ENCODE assay signal across 16 cellular contexts in the genomic region with DNA sequence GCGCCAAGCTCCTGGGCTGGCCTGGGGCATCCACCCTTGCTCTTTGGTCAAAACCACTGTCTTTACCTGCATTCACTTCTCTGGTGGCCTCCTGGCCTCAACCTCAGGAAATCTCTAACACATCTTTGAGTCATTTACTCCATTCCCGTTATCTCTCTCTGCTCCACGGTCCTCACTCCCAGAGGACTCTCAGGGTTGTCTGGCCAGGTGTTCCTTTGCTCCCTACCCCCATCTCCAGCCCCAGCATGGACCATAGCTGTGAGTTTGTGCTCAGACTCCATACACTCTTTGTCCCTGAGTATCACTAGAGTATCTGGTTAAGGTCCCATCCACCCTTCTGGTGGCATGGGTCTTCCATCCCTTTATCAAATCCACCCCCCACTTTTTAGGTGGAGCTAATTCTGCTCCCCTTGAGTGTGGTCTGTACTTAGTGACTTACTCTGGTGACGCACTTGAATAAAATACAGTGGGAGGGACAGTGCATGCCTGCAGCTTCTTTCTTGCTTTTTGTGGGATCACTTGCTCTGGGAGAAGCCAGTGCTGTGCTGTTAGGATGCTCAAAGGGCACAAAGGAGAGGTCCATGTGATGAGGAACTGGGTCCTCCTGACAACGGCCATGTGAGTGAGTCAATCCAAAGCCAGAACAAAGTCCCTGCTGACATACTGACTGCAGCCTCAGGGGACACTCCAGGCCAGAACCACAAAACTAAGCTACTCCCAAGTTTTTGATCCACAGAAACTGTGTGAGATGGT. TPM values are rescaled to one million over a fixed set of nuclear protein-coding genes. Genes with fewer than 3 reads are reported as not detected.
DNase-seq lines count a peak whose midpoint lies in the region; ATAC-seq, FAIRE-seq and TF ChIP-seq lines count a peak whose summit lies in the region.
"Had no signal": no experiment of that assay in that cellular context is flagged by ENCODE, and none has a peak within 500 bp of the region (broad histone marks: within the 10 kb centered on the region; RNA-seq: fewer than 3 reads in every experiment).

No MANE protein-coding gene starts in this region.

- peak overlapping the region in 4 of 7 donors; percentile 1 to 63 (median 16) for H3K27ac Mint-ChIP-seq in CD14-positive monocyte
- H3K27ac Mint-ChIP-seq: activated CD8-positive, alpha-beta T cell treated with anti-CD3 and anti-CD28 coated beads, Interleukin-2, amount 10 ng/mL, durations not matched to agents 7 days and 5 days; activated naive CD8-positive, alpha-beta T cell; naive B cell; T-helper 17 cell had no signal

- H3K27me3 Mint-ChIP-seq in CD14-positive monocyte (ENCODE audit: low read depth in 3 of 3): no peaks in the 10 kb centered on the region
- H3K27me3 Mint-ChIP-seq: activated naive CD8-positive, alpha-beta T cell; naive B cell had no signal

- H3K4me1 Mint-ChIP-seq in CD14-positive monocyte: peaks cover 11% of the 10 kb centered on the region
- H3K4me1 Mint-ChIP-seq: naive B cell, T-helper 17 cell had no signal

- peak overlapping the region; percentile 54 to 79 for H3K27ac ChIP-seq in kidney (ENCODE audit: low read depth in 2 of 2, low read length in 2 of 2)
- H3K27ac ChIP-seq: BLaER1 treated with 17β-estradiol and CSF1 and Interleukin-3, amounts not matched to agents 10 nM and 100 nM had no signal

- DNase-seq in CD14-positive monocyte (ENCODE audit: low spot score): no peak
- DNase-seq in kidney: no peak
- no peak for DNase-seq in activated CD4-positive, CD25-positive, alpha-beta regulatory T cell treated with anti-CD3 and anti-CD28 coated beads, Interleukin-2, amount 50 U/mL, for 72 hours
- DNase-seq in DMS53 treated with DMSO at 0.1 percent for 48 hours (lab: John Stamatoyannopoulos, UW; ENCODE audit: unreplicated experiment): no peak
- DNase-seq: activated CD8-positive, alpha-beta T cell treated with anti-CD3 and anti-CD28 coated beads, Interleukin-2, amount 10 ng/mL, durations not matched to agents 7 days and 5 days; effector CD8-positive, alpha-beta T cell; naive B cell; NCI-H1417; stimulated activated naive CD4-positive, alpha-beta T cell treated with Interleukin-2 at 50 U/mL for 16 hours; T-helper 17 cell had no signal

- intact Hi-C loops in CD14-positive monocyte (cut with micrococcal nuclease): no loop called here
- intact Hi-C loops in kidney (cut with DNase I): no loop called here

- peaks cover 10 to 20% of the 10 kb centered on the region in 2 donors for H3K36me3 Mint-ChIP-seq in CD14-positive monocyte
- H3K36me3 Mint-ChIP-seq: activated naive CD8-positive, alpha-beta T cell; naive B cell had no signal

- H3K4me3 ChIP-seq in kidney (ENCODE audit: low read length in 2 of 2): no peak overlapping the region
- peak overlapping the region; percentile 21 for H3K4me3 ChIP-seq in skeletal muscle satellite cell (ENCODE audit: low read length)
- H3K4me3 ChIP-seq: BLaER1 treated with 17β-estradiol and CSF1 and Interleukin-3, amounts not matched to agents 10 nM and 100 nM had no signal

- H3K9me3 ChIP-seq in kidney (ENCODE audit: control insufficient read depth in 1 of 2, low read length in 2 of 2): no peaks in the 10 kb centered on the region
- H3K9me3 ChIP-seq in skeletal muscle satellite cell (replicated peaks; ENCODE audit: low read length): no peaks in the 10 kb centered on the region
- H3K9me3 ChIP-seq: BLaER1 treated with 17β-estradiol and CSF1 and Interleukin-3, amounts not matched to agents 10 nM and 100 nM had no signal

- peak overlapping the region; percentile 71 for H3K4me2 ChIP-seq in skeletal muscle satellite cell (ENCODE audit: low read length)

- TF ChIP-seq CTCF in CD14-positive monocyte (IDR thresholded peaks at IDR 0.05) (no peak), kidney (IDR thresholded peaks at IDR 0.05; ENCODE audit: borderline replicate concordance, extremely low read depth, insufficient read depth) (no peak)

- no peak for ATAC-seq in HG02981 (IDR thresholded peaks at IDR 0.05; ENCODE audit: unreplicated experiment)
- ATAC-seq in HG03159 (IDR thresholded peaks at IDR 0.05; ENCODE audit: unreplicated experiment): no peak
- ATAC-seq: activated CD8-positive, alpha-beta T cell treated with anti-CD3 and anti-CD28 coated beads, Interleukin-2, amount 10 ng/mL, durations not matched to agents 7 days and 5 days; T-helper 17 cell had no signal

- no peaks in the 10 kb centered on the region for H3K9me3 Mint-ChIP-seq in CD14-positive monocyte
- H3K9me3 Mint-ChIP-seq: naive B cell had no signal

- no peak overlapping the region for H3K4me3 Mint-ChIP-seq in CD14-positive monocyte
- H3K4me3 Mint-ChIP-seq: activated CD8-positive, alpha-beta T cell treated with anti-CD3 and anti-CD28 coated beads, Interleukin-2, amount 10 ng/mL, durations not matched to agents 7 days and 5 days; activated naive CD8-positive, alpha-beta T cell; naive B cell; T-helper 17 cell had no signal

- FAIRE-seq in TTC549 (lab: Jason Lieb, UNC) (peak; percentile 78), kidney (lab: Jason Lieb, UNC) (no peak)

- peak overlapping the region in 1 of 2 donors; percentile 15 for H3K9ac ChIP-seq in kidney (ENCODE audit: low read length in 2 of 2)
- peak overlapping the region; percentile 10 for H3K9ac ChIP-seq in skeletal muscle satellite cell (ENCODE audit: low read depth, low read length)
- H3K9ac ChIP-seq: BLaER1 treated with 17β-estradiol and CSF1 and Interleukin-3, amounts not matched to agents 10 nM and 100 nM had no signal

- H3K27me3 ChIP-seq in skeletal muscle satellite cell (ENCODE audit: control insufficient read depth, insufficient read depth, low read length): no peaks in the 10 kb centered on the region
- H3K27me3 ChIP-seq: BLaER1 treated with 17β-estradiol and CSF1 and Interleukin-3, amounts not matched to agents 10 nM and 100 nM had no signal

- H3K36me3 ChIP-seq in kidney (ENCODE audit: control insufficient read depth in 1 of 2, insufficient read depth in 2 of 2, low read length in 2 of 2) (no peaks in the 10 kb centered on the region), skeletal muscle satellite cell (ENCODE audit: insufficient read depth, low read length) (no peaks in the 10 kb centered on the region)

- peaks cover 36 to 49% of the 10 kb centered on the region in 2 donors for H3K4me1 ChIP-seq in kidney (ENCODE audit: control insufficient read depth in 1 of 2, insufficient read depth in 1 of 2, low read depth in 1 of 2, low read length in 2 of 2)
- peaks cover 64% of the 10 kb centered on the region for H3K4me1 ChIP-seq in skeletal muscle satellite cell (ENCODE audit: control insufficient read depth, insufficient read depth, low read length)

RNA-seq across cellular contexts. Expression of a gene that starts 44.3 kb away (rescaled TPM):
- polyA plus RNA-seq in CD14-positive monocyte (10 to 100 TPM; 46.9 to 53.1 TPM), kidney (ENCODE audit: insufficient read depth, low read depth, low replicate concordance) (2,157 TPM)
- total RNA-seq in kidney: 1,703 TPM
- 29.9 and 36.7 TPM in 2 replicates for total RNA-seq in skeletal muscle satellite cell (2012; rRNA removed)
- total RNA-seq: activated CD8-positive, alpha-beta T cell treated with anti-CD3 and anti-CD28 coated beads, Interleukin-2, amount 10 ng/mL, durations not matched to agents 7 days and 5 days had no signal

Comparison
In these comparisons a context has a peak if more than half of its experiments do, and no peak if none do; other contexts are left out.
1. RNA of a gene that starts 44.3 kb away (polyA plus RNA-seq): 2,157 TPM in kidney (single experiment); 46.9 to 53.1 TPM in CD14-positive monocyte; every median in the first group is over 10 times any median in the second.